Comparison of ENCODE assay signal across 13 cellular contexts in genomic region chr2:222307138-222307756, GRCh38. TPM values are rescaled to one million over a fixed set of nuclear protein-coding genes. Genes with fewer than 3 reads are reported as not detected.
DNase-seq lines count a peak whose midpoint lies in the region; TF ChIP-seq lines count a peak whose summit lies in the region.
"Had no signal": no experiment of that assay in that cellular context is flagged by ENCODE, and none has a peak within 500 bp of the region (broad histone marks: within the 10 kb centered on the region; RNA-seq: fewer than 3 reads in every experiment).

No MANE protein-coding gene starts in this region.

- TF ChIP-seq CTCF in endothelial cell (IDR thresholded peaks at IDR 0.05; ENCODE audit: unreplicated experiment): no peak

- H3K14ac ChIP-seq in trophoblast cell (ENCODE audit: low read length): no peak overlapping the region

- no peak overlapping the region for H4K12ac ChIP-seq in trophoblast cell (ENCODE audit: low read depth, low read length)

- no peaks in the 10 kb centered on the region for H3K79me2 ChIP-seq in trophoblast cell (ENCODE audit: control insufficient read depth, insufficient read depth, low read length, poor library complexity)

- H3K4me1 ChIP-seq in HUES48 (ENCODE audit: control insufficient read depth, insufficient read depth, low read length) (peaks cover 43% of the 10 kb centered on the region), trophoblast cell (ENCODE audit: control insufficient read depth in 1 of 2, insufficient read depth in 2 of 2, low read length in 2 of 2) (peaks cover 0 to 4% of the 10 kb centered on the region in 2 experiments)

- no peak overlapping the region for H2BK120ac ChIP-seq in trophoblast cell (ENCODE audit: insufficient read depth, low read length, poor library complexity)

- no CpG with 5 or more reads among the region's 34 CpGs for WGBS in trophoblast cell (ENCODE audit: extremely low coverage, insufficient coverage, insufficient read length)

- no peak overlapping the region for H3K4ac ChIP-seq in trophoblast cell (ENCODE audit: low read depth, low read length)

- peaks cover 48% of the 10 kb centered on the region for H3K4me1 Mint-ChIP-seq in endothelial cell (ENCODE audit: unreplicated experiment)

- H3K36me3 ChIP-seq in HUES48 (ENCODE audit: control insufficient read depth, insufficient read depth, low read length) (no peaks in the 10 kb centered on the region), trophoblast cell (ENCODE audit: control insufficient read depth in 1 of 2, insufficient read depth in 2 of 2, low read length in 2 of 2) (no peaks in the 10 kb centered on the region)
- H3K36me3 ChIP-seq: BLaER1 treated with 17β-estradiol and CSF1 and Interleukin-3, amounts not matched to agents 10 nM and 100 nM; neutrophil had no signal

- no peak overlapping the region for H3K18ac ChIP-seq in trophoblast cell (ENCODE audit: low read length)

- no peaks in the 10 kb centered on the region for H3K9me3 ChIP-seq in HUES48 (ENCODE audit: control insufficient read depth, insufficient read depth, low read length)
- peaks cover 4% of the 10 kb centered on the region for H3K9me3 ChIP-seq in trophoblast cell (ENCODE audit: insufficient read depth, low read depth, low read length)

- H2AFZ ChIP-seq in trophoblast cell (ENCODE audit: insufficient read depth, low read length, poor library complexity): peak overlapping the region; percentile 23

- H2AK5ac ChIP-seq in trophoblast cell (ENCODE audit: low read length): no peak overlapping the region

- no peak overlapping the region for H3K4me2 ChIP-seq in trophoblast cell (ENCODE audit: low read length)

- H4K91ac ChIP-seq in trophoblast cell (ENCODE audit: low read depth, low read length): no peak overlapping the region

- H4K8ac ChIP-seq in trophoblast cell (ENCODE audit: low read depth, low read length): no peak overlapping the region

- no peak overlapping the region for H3K23ac ChIP-seq in trophoblast cell (ENCODE audit: low read length)

- H3K9me3 Mint-ChIP-seq in endothelial cell (ENCODE audit: unreplicated experiment): no peaks in the 10 kb centered on the region

- DNase-seq in NCI-H82 (lab: John Stamatoyannopoulos, UW): peak; percentile 67
- no peak for DNase-seq in NCI-H82 treated with DMSO at 0.1 percent for 48 hours (lab: John Stamatoyannopoulos, UW; ENCODE audit: unreplicated experiment)
- no peak for DNase-seq in endothelial cell (ENCODE audit: low spot score)
- DNase-seq in trophoblast cell: no peak
- no peak for DNase-seq in DMS79 (lab: John Stamatoyannopoulos, UW)
- no peak for DNase-seq in stimulated activated naive CD4-positive, alpha-beta T cell treated with Interleukin-2 at 50 U/mL for 16 hours (lab: John Stamatoyannopoulos, UW)
- DNase-seq in glomerular visceral epithelial cell (ENCODE audit: extremely low spot score): no peak
- DNase-seq: activated naive CD4-positive, alpha-beta T cell treated with anti-CD3 and anti-CD28 coated beads for 36 hours; NCI-H2081 treated with DMSO at 0.1 percent for 48 hours had no signal

- H2BK12ac ChIP-seq in trophoblast cell (ENCODE audit: low read length): no peak overlapping the region

- peak overlapping the region; percentile 13 for H3K4me3 Mint-ChIP-seq in endothelial cell (ENCODE audit: unreplicated experiment)
- H3K4me3 Mint-ChIP-seq: activated naive CD4-positive, alpha-beta T cell treated with anti-CD3 and anti-CD28 coated beads for 36 hours had no signal

- H3K36me3 Mint-ChIP-seq in endothelial cell (ENCODE audit: low read depth, unreplicated experiment): peaks cover 5% of the 10 kb centered on the region

- H3K9ac ChIP-seq in HUES48 (ENCODE audit: low read depth, low read length): no peak overlapping the region
- H3K9ac ChIP-seq in trophoblast cell (ENCODE audit: low read length): no peak overlapping the region

- no peak overlapping the region for H2BK5ac ChIP-seq in trophoblast cell (ENCODE audit: low read depth, low read length, poor library complexity)

- H3K27ac ChIP-seq in HUES48 (ENCODE audit: low read depth, low read length): no peak overlapping the region
- H3K27ac ChIP-seq in trophoblast cell (ENCODE audit: low read depth, low read length): no peak overlapping the region
- H3K27ac ChIP-seq: BLaER1 treated with 17β-estradiol and CSF1 and Interleukin-3, amounts not matched to agents 10 nM and 100 nM; neutrophil had no signal

- H3K27me3 ChIP-seq in HUES48 (ENCODE audit: control insufficient read depth, insufficient read depth, low read length) (peaks cover 100% of the 10 kb centered on the region), trophoblast cell (ENCODE audit: insufficient read depth, low read length) (peaks cover 91% of the 10 kb centered on the region)

- no peaks in the 10 kb centered on the region for H3K79me1 ChIP-seq in trophoblast cell (ENCODE audit: low read length)

- H3K27ac Mint-ChIP-seq in endothelial cell (ENCODE audit: unreplicated experiment): no peak overlapping the region
- H3K27ac Mint-ChIP-seq: activated naive CD4-positive, alpha-beta T cell treated with anti-CD3 and anti-CD28 coated beads for 36 hours had no signal

- H3K27me3 Mint-ChIP-seq in endothelial cell (ENCODE audit: unreplicated experiment): peaks cover 48% of the 10 kb centered on the region

- H3K4me3 ChIP-seq in HUES48 (ENCODE audit: low read depth, low read length) (0 out of 2 replicates have a peak overlapping the region, but pooled peaks have one; percentile 26), trophoblast cell (ENCODE audit: low read depth, low read length) (no peak overlapping the region)

RNA-seq across cellular contexts. Expression of gene PAX3, which starts 8.4 kb away (rescaled TPM):
- 16.5 TPM for total RNA-seq in endothelial cell (ENCODE audit: unreplicated experiment)
- polyA plus RNA-seq in trophoblast cell (2013): not detected in 2 replicates
- total RNA-seq: activated naive CD4-positive, alpha-beta T cell treated with anti-CD3 and anti-CD28 coated beads for 36 hours; T-helper 2 cell treated with Interferon-gamma antibody and Interleukin-4, amounts not matched to agents 100 ng/mL and 5 ng/mL, for 36 hours had no signal
